In genomic region chr21:17793675-17794123, GRCh38 we compare ENCODE assay signal across 8 cellular contexts. TPM values are rescaled to one million over a fixed set of nuclear protein-coding genes. Genes with fewer than 3 reads are reported as not detected.
A peak's percentile ranks its signal among the peaks of the same experiment; 100 is the strongest.
DNase-seq lines count a peak whose midpoint lies in the region; ATAC-seq, FAIRE-seq and TF ChIP-seq lines count a peak whose summit lies in the region.

No MANE protein-coding gene starts in this region.

- ATAC-seq in GM18519 (IDR thresholded peaks at IDR 0.05; ENCODE audit: low FRiP score, unreplicated experiment) = peak; percentile 47
- peak; percentile 64 for ATAC-seq in HG02610 (IDR thresholded peaks at IDR 0.05; ENCODE audit: unreplicated experiment)
- peak; percentile 53 for ATAC-seq in upper lobe of right lung

- peak overlapping the region; percentile 47 for H3K4me3 ChIP-seq in upper lobe of right lung

- no peak for FAIRE-seq in GM12891 (lab: Jason Lieb, UNC)

- peaks cover 13% of the 10 kb centered on the region for H3K36me3 ChIP-seq in upper lobe of right lung

- TF ChIP-seq POLR2A in GM12891 (IDR thresholded peaks at IDR 0.05; ENCODE audit: low read depth, low read length) = no peak

- no peaks in the 10 kb centered on the region for H3K9me3 ChIP-seq in upper lobe of right lung

- intact Hi-C loops in upper lobe of right lung (cut with DNase I) = no loop called here

- TF ChIP-seq CTCF in upper lobe of right lung (IDR thresholded peaks at IDR 0.05) = no peak

- H3K4me1 ChIP-seq in upper lobe of right lung = peaks cover 16% of the 10 kb centered on the region

- peak; percentile 68 for DNase-seq in OCI-M1 (lab: John Stamatoyannopoulos, UW)
- peak; percentile 25 for DNase-seq in globus pallidus (ENCODE audit: low spot score)
- no peak for DNase-seq in upper lobe of right lung
- DNase-seq in GM12891 (ENCODE audit: insufficient read length, low spot score) = no peak
- no peak for DNase-seq in superior temporal gyrus (ENCODE audit: extremely low spot score)
- no peak for DNase-seq in NCI-H2029 (lab: John Stamatoyannopoulos, UW)

- no peaks in the 10 kb centered on the region for H3K27me3 ChIP-seq in upper lobe of right lung

- H3K27ac ChIP-seq in upper lobe of right lung = peak overlapping the region; percentile 85

TF ChIP-seq in GM12891, 5 proteins besides CTCF, POLR2A, EP300 and RAD21:
- no peak for TF ChIP-seq SPI1 (IDR thresholded peaks at IDR 0.05; ENCODE audit: low read depth, low read length)
- no peak for TF ChIP-seq PAX5 (IDR thresholded peaks at IDR 0.05; ENCODE audit: insufficient read depth, low read length, severe bottlenecking)
- no peak for TF ChIP-seq POU2F2 (IDR thresholded peaks at IDR 0.05; ENCODE audit: low read depth, low read length)
- TF ChIP-seq POLR2AphosphoS5 (IDR thresholded peaks at IDR 0.05; ENCODE audit: low read depth, low read length) = no peak
- TF ChIP-seq TAF1 (IDR thresholded peaks at IDR 0.05; ENCODE audit: low read depth, low read length) = no peak

RNA-seq across cellular contexts. Expression of gene C21orf91, which starts 25.5 kb away (rescaled TPM):
- total RNA-seq in upper lobe of right lung = 16.8 TPM
- polyA plus RNA-seq in GM12891 (2012; ENCODE audit: low read depth, missing spikeins) = 11.2 TPM

Comparison
In these comparisons a context has a peak if more than half of its experiments do, and no peak if none do; other contexts are left out.
1. DNase-seq: peak in OCI-M1 (single experiment) and globus pallidus (single experiment); none in upper lobe of right lung (single experiment), GM12891 (single experiment), superior temporal gyrus (single experiment) and NCI-H2029 (single experiment).
2. Peak in every context shown above with its lines, with median percentiles within 50 percentile points of each other: ATAC-seq.